ENCODE assay signal across 8 cellular contexts in the genomic region with DNA sequence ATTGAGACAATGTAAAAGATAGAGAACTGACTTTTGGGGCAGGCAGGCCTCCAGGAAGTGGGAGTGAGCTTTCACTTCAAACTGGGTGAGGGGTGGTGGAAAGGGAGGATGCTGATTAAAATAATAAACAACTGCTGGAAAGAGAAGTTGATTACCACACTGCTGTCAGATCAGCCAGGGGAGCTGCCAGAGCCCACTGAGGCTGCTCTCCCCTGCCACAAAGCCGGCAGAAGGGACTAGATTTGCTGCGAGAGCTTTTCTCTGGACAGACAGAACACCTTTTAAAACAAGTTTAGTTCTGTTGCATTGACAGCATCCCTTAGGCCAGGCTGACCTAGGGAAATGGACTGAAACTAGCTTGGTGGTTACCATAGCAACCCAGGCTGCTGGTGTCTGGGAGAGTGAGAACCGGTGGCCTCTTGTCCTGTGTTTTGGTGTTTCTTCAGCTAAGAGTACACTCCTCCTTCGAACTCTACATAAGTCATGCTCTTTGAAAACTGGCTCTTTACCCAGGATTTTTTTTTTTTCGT.
DNase-seq lines count a peak whose midpoint lies in the region; ATAC-seq and TF ChIP-seq lines count a peak whose summit lies in the region.

No MANE protein-coding gene starts in this region.

- H3K4me1 Mint-ChIP-seq in activated B cell treated with CpG ODN at 0.5 μM for 24 hours, result peaks cover 76% of the 10 kb centered on the region

- H3K27me3 Mint-ChIP-seq in activated B cell treated with CpG ODN at 0.5 μM for 24 hours, result no peaks in the 10 kb centered on the region

- TF ChIP-seq CTCF in activated B cell treated with CpG ODN at 0.5 μM for 24 hours (IDR thresholded peaks at IDR 0.05), result no peak

- ATAC-seq in GM18907 (IDR thresholded peaks at IDR 0.05; ENCODE audit: unreplicated experiment), result peak; percentile 81
- peak; percentile 85 for ATAC-seq in HG03432 (IDR thresholded peaks at IDR 0.05; ENCODE audit: unreplicated experiment)
- ATAC-seq in activated B cell treated with CpG ODN at 0.5 μM for 24 hours (ENCODE audit: low read depth), result peak; percentile 53
- ATAC-seq in right cardiac atrium, result peak; percentile 75 to 90
- ATAC-seq in HG03025 (IDR thresholded peaks at IDR 0.05; ENCODE audit: low FRiP score, unreplicated experiment), result no peak

- H4K20me1 ChIP-seq in BLaER1 treated with 17β-estradiol and CSF1 and Interleukin-3, amounts not matched to agents 10 nM and 100 nM, result peaks cover 0 to 37% (median 9%) of the 10 kb centered on the region in 11 experiments; a peak in 9 of 22 replicates

- peak overlapping the region in 4 of 11 experiments; percentile 3 to 45 (median 21); a peak in 5 of 22 replicates for H3K9ac ChIP-seq in BLaER1 treated with 17β-estradiol and CSF1 and Interleukin-3, amounts not matched to agents 10 nM and 100 nM

- no peak for DNase-seq in activated B cell treated with CpG ODN at 0.5 μM for 24 hours
- DNase-seq in right cardiac atrium, result peak in 2 of 3 donors; percentile 16 to 55
- peak; percentile 49 for DNase-seq in smooth muscle cell of the brain vasculature (ENCODE audit: low read depth, low spot score)
- no peak for DNase-seq in stimulated activated naive CD4-positive, alpha-beta T cell treated with Interleukin-2 at 50 U/mL for 16 hours (lab: John Stamatoyannopoulos, UW)

- peak overlapping the region; percentile 84 for H3K27ac Mint-ChIP-seq in activated B cell treated with CpG ODN at 0.5 μM for 24 hours

- H3K4me2 ChIP-seq in BLaER1 treated with 17β-estradiol and CSF1 and Interleukin-3, amounts not matched to agents 10 nM and 100 nM, result peak overlapping the region; percentile 3 to 84 (median 27); a peak in 15 of 22 replicates

- H3K9me3 ChIP-seq in BLaER1 treated with 17β-estradiol and CSF1 and Interleukin-3, amounts not matched to agents 10 nM and 100 nM (replicated peaks in 1 of 11), result no peaks in the 10 kb centered on the region; a peak in 1 of 22 replicates
- H3K9me3 ChIP-seq in right cardiac atrium (ENCODE audit: control insufficient read depth, low read length), result no peaks in the 10 kb centered on the region

- no peaks in the 10 kb centered on the region for H3K27me3 ChIP-seq in BLaER1 treated with 17β-estradiol and CSF1 and Interleukin-3, amounts not matched to agents 10 nM and 100 nM
- no peaks in the 10 kb centered on the region for H3K27me3 ChIP-seq in right cardiac atrium (ENCODE audit: control insufficient read depth, insufficient read depth)

- CTCF ChIA-PET in activated B cell treated with CpG ODN at 0.5 μM for 24 hours (lab: Charles Lee), result interaction anchor here (1.0 kb wide), 1 partner anchor 74 kb away, joined by 4 read pairs; no protein-coding TSS in a partner anchor

- H3K36me3 Mint-ChIP-seq in activated B cell treated with CpG ODN at 0.5 μM for 24 hours (ENCODE audit: low read depth), result peaks cover 2% of the 10 kb centered on the region

- POLR2A ChIA-PET in activated B cell treated with CpG ODN at 0.5 μM for 24 hours (lab: Charles Lee), result interaction anchor here (0.6 to 0.8 kb wide), 4 partner anchors 8 to 1305 kb away, joined by 3 to 7 read pairs (median 3); a partner anchor contains a TSS

- peaks cover 14 to 69% (median 24%) of the 10 kb centered on the region in 10 experiments for H3K4me1 ChIP-seq in BLaER1 treated with 17β-estradiol and CSF1 and Interleukin-3, amounts not matched to agents 10 nM and 100 nM
- H3K4me1 ChIP-seq in right cardiac atrium (ENCODE audit: control insufficient read depth, insufficient read depth, low read length), result peaks cover 9% of the 10 kb centered on the region

- H3K4me3 ChIP-seq in BLaER1 treated with 17β-estradiol and CSF1 and Interleukin-3, amounts not matched to agents 10 nM and 100 nM, result 0 out of 20 replicates have a peak overlapping the region, but pooled peaks of 2 of the 10 experiments have one; percentile 11 to 17
- H3K4me3 ChIP-seq in right cardiac atrium (ENCODE audit: low read length), result no peak overlapping the region

- no peaks in the 10 kb centered on the region for H3K9me3 Mint-ChIP-seq in activated B cell treated with CpG ODN at 0.5 μM for 24 hours

- H3K4me3 Mint-ChIP-seq in activated B cell treated with CpG ODN at 0.5 μM for 24 hours, result peak overlapping the region; percentile 62

- peaks cover 0 to 30% (median 5%) of the 10 kb centered on the region in 11 experiments; a peak in 9 of 22 replicates for H3K36me3 ChIP-seq in BLaER1 treated with 17β-estradiol and CSF1 and Interleukin-3, amounts not matched to agents 10 nM and 100 nM

- WGBS in right cardiac atrium, result 31% methylated on average over 5 of the region's 5 CpGs

- H3K27ac ChIP-seq in BLaER1 treated with 17β-estradiol and CSF1 and Interleukin-3, amounts not matched to agents 10 nM and 100 nM, result peak overlapping the region in 5 of 11 experiments; percentile 36 to 67 (median 53); a peak in 9 of 22 replicates
- H3K27ac ChIP-seq in right cardiac atrium (ENCODE audit: low read length), result no peak overlapping the region

- intact Hi-C loops in activated B cell treated with CpG ODN at 0.5 μM for 24 hours (cut with micrococcal nuclease), result loop anchor here (1.0 to 10.0 kb wide), 4 partner anchors 8 to 594 kb away; no protein-coding TSS in a partner anchor
- intact Hi-C loops in right cardiac atrium (cut with DNase I), result no loop called here

Comparison
In these comparisons a context has a peak if more than half of its experiments do, and no peak if none do; other contexts are left out.
1. DNase-seq: peak in right cardiac atrium (2 of 3) and smooth muscle cell of the brain vasculature (single experiment); none in activated B cell treated with CpG ODN at 0.5 μM for 24 hours (single experiment) and stimulated activated naive CD4-positive, alpha-beta T cell treated with Interleukin-2 at 50 U/mL for 16 hours (single experiment).